9 cellular contexts compared by ENCODE assay signal in genomic region chr17:4941027-4941610, GRCh38. TPM values are rescaled to one million over a fixed set of nuclear protein-coding genes. Genes with fewer than 3 reads are reported as not detected.
DNase-seq lines count a peak whose midpoint lies in the region; ATAC-seq and TF ChIP-seq lines count a peak whose summit lies in the region.
"Had no signal": no experiment of that assay in that cellular context is flagged by ENCODE, and none has a peak within 500 bp of the region (broad histone marks: within the 10 kb centered on the region; RNA-seq: fewer than 3 reads in every experiment).

No MANE protein-coding gene starts in this region.

- H3K36me3 Mint-ChIP-seq in memory B cell, result peaks cover 22% of the 10 kb centered on the region

- no peaks in the 10 kb centered on the region for H3K27me3 ChIP-seq in cardiac muscle cell
- no peaks in the 10 kb centered on the region for H3K27me3 ChIP-seq in brain microvascular endothelial cell (replicated peaks)
- no peaks in the 10 kb centered on the region for H3K27me3 ChIP-seq in upper lobe of left lung

- peaks cover 39% of the 10 kb centered on the region for H3K36me3 ChIP-seq in cardiac muscle cell
- peaks cover 52% of the 10 kb centered on the region for H3K36me3 ChIP-seq in brain microvascular endothelial cell (replicated peaks)
- peaks cover 18 to 69% (median 55%) of the 10 kb centered on the region in 4 donors for H3K36me3 ChIP-seq in upper lobe of left lung

- H3K4me1 Mint-ChIP-seq in memory B cell, result peaks cover 62% of the 10 kb centered on the region

- TF ChIP-seq EP300 in upper lobe of left lung (IDR thresholded peaks at IDR 0.05), result no peak

- H3K4me3 Mint-ChIP-seq in memory B cell, result peak overlapping the region; percentile 90

- peak overlapping the region; percentile 92 for H3K27ac Mint-ChIP-seq in memory B cell

- no peaks in the 10 kb centered on the region for H3K27me3 Mint-ChIP-seq in memory B cell

- TF ChIP-seq CTCF in cardiac muscle cell (IDR thresholded peaks at IDR 0.05; ENCODE audit: low read depth, low read length), result no peak
- TF ChIP-seq CTCF in brain microvascular endothelial cell (IDR thresholded peaks at IDR 0.05; ENCODE audit: low read depth, low read length, missing control alignments), result no peak
- TF ChIP-seq CTCF in upper lobe of left lung (IDR thresholded peaks at IDR 0.05), result no peak

- H3K9me3 ChIP-seq in cardiac muscle cell (ENCODE audit: low read depth) (no peaks in the 10 kb centered on the region), upper lobe of left lung (no peaks in the 10 kb centered on the region)

- peak overlapping the region; percentile 83 for H3K4me3 ChIP-seq in cardiac muscle cell
- H3K4me3 ChIP-seq in brain microvascular endothelial cell (ENCODE audit: low read depth, low read length), result peak overlapping the region; percentile 85
- H3K4me3 ChIP-seq in upper lobe of left lung, result peak overlapping the region; percentile 63 to 85 (median 72)

- no peak for TF ChIP-seq POLR2A in upper lobe of left lung (IDR thresholded peaks at IDR 0.05)

- intact Hi-C loops in left ventricle myocardium superior (cut with micrococcal nuclease), result no loop called here

- 18 to 22% methylated on average over 9 of the region's 9 CpGs for WGBS in upper lobe of left lung, 2 donors

- no peak for ATAC-seq in left ventricle myocardium superior
- ATAC-seq in memory B cell (ENCODE audit: low read depth), result no peak
- ATAC-seq in upper lobe of left lung (ENCODE audit: low FRiP score in 2 of 2), result no peak
- ATAC-seq in HG03469 (IDR thresholded peaks at IDR 0.05; ENCODE audit: unreplicated experiment), result no peak

- H3K27ac ChIP-seq in cardiac muscle cell (peak overlapping the region; percentile 88), brain microvascular endothelial cell (no peak overlapping the region), upper lobe of left lung (peak overlapping the region; percentile 84 to 99 (median 94))

- peaks cover 16% of the 10 kb centered on the region for H3K4me1 ChIP-seq in cardiac muscle cell (ENCODE audit: low read depth)
- peaks cover 53 to 75% (median 64%) of the 10 kb centered on the region in 4 donors for H3K4me1 ChIP-seq in upper lobe of left lung

- in situ Hi-C loops in brain microvascular endothelial cell (cut with HindIII; ENCODE audit: low pct_ligation_motif_present, low sequenced_read_pairs), result no loop called here

- no peaks in the 10 kb centered on the region for H3K9me3 Mint-ChIP-seq in memory B cell

- DNase-seq in cardiac muscle cell (ENCODE audit: low read depth in 1 of 2, low spot score in 1 of 2), result no peak
- no peak for DNase-seq in left ventricle myocardium superior
- no peak for DNase-seq in brain microvascular endothelial cell
- DNase-seq in memory B cell (ENCODE audit: low spot score in 2 of 2), result no peak
- no peak for DNase-seq in upper lobe of left lung
- no peak for DNase-seq in activated CD4-positive, alpha-beta T cell treated with anti-CD3 and anti-CD28 coated beads for 1 hour
- no peak for DNase-seq in activated CD8-positive, alpha-beta memory T cell treated with anti-CD3 and anti-CD28 coated beads for 24 hours

RNA-seq across cellular contexts. Expression of gene RNF167, which starts 1.1 kb away (rescaled TPM):
- total RNA-seq in cardiac muscle cell (67.4 and 73.4 TPM in 2 replicates), left ventricle myocardium superior (104 TPM), upper lobe of left lung (100 to 1,000 TPM in 2 of 6 donors, 10 to 100 TPM in 4; 41.9 to 130 (median 72.9) TPM)
- polyA plus RNA-seq in cardiac muscle cell, result 71.4 and 77.1 TPM in 2 replicates

RNA-seq across cellular contexts. Expression of gene SLC25A11, which starts 1.3 kb away (rescaled TPM):
- 118 and 127 TPM in 2 replicates for total RNA-seq in cardiac muscle cell
- 223 and 229 TPM in 2 replicates for polyA plus RNA-seq in cardiac muscle cell
- total RNA-seq in left ventricle myocardium superior, result 246 TPM
- 10 to 100 TPM; 37.5 to 69.2 (median 47.9) TPM for total RNA-seq in upper lobe of left lung

RNA-seq across cellular contexts. Expression of gene PFN1, which starts 7.2 kb away (rescaled TPM):
- total RNA-seq in cardiac muscle cell (1,337 and 2,688 TPM in 2 replicates), left ventricle myocardium superior (193 TPM), upper lobe of left lung (100 to 1,000 TPM; 403 to 814 (median 641) TPM)
- 1,185 and 1,476 TPM in 2 replicates for polyA plus RNA-seq in cardiac muscle cell

RNA-seq across cellular contexts. Expression of gene GP1BA, which starts 9.0 kb away (rescaled TPM):
- total RNA-seq in cardiac muscle cell (not detected in 2 replicates), left ventricle myocardium superior (not detected), upper lobe of left lung (1 to 10 TPM in 1 of 6 donors, under 1 TPM in 4, not detected in 1; 0.23 to 1.4 (median 0.59) TPM)
- polyA plus RNA-seq in cardiac muscle cell, result 0.61 and 0.81 TPM in 2 replicates
- total RNA-seq: glomerular endothelial cell had no signal

RNA-seq across cellular contexts. Expression of gene ENO3, which starts 9.8 kb away (rescaled TPM):
- total RNA-seq in cardiac muscle cell, result 595 and 1,068 TPM in 2 replicates
- polyA plus RNA-seq in cardiac muscle cell, result 955 and 1,853 TPM in 2 replicates
- 670 TPM for total RNA-seq in left ventricle myocardium superior
- total RNA-seq in upper lobe of left lung, result 10 to 100 TPM in 3 of 6 donors, 1 to 10 TPM in 3; 4.3 to 49.2 (median 10.6) TPM
